In the genomic region with DNA sequence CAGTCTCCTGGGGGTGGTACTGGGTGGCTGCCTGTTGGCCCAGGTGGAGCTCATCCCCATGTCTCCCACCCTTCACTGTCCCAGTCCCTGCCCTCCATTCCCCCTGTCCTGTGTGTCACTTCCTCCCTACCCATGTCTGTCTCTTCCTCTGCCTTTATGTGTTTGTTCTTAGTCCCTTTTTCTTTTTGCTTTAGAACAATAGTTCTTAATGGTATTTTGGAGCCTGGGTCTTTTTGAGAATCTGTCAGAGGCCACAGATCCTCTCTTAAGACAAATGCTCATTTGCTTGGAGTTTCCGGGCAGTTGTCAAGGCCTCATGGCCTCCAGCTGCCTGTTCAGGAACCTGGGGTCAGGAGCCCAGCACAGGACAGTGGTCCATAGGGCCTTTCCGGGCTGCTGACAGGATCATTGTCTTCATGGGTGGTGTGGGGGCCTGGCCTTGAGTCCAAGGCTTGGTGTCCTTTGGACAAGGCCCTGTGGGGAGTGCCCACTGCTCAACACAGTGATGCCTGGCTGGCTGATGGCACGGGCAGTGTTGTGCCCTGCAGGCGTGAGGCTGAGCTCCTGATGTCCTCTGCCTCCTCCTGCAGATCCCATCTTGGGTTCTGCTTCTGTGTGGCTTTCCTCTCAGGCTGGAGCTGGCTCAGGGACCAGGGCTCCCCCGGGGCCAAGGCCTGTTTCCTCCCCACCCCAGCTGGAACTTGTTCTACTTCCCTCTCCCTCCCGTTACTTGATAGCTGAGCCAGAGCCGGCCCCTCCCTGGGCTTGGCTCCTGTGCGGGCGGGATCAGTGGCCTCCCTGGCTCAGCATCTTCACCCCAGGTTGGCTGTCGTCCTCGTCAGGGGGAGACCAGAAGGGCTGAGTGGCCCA, we compare ENCODE assay signal across 8 cellular contexts. TPM values are rescaled to one million over a fixed set of nuclear protein-coding genes. Genes with fewer than 3 reads are reported as not detected.
DNase-seq lines count a peak whose midpoint lies in the region; ATAC-seq and TF ChIP-seq lines count a peak whose summit lies in the region.

No MANE protein-coding gene starts in this region.

- ATAC-seq in Right ventricle myocardium inferior (peak; percentile 37), GM18870 (IDR thresholded peaks at IDR 0.05; ENCODE audit: unreplicated experiment) (no peak)

- peak; percentile 41 for DNase-seq in H7
- peak; percentile 91 for DNase-seq in Right ventricle myocardium inferior (ENCODE audit: missing footprints)
- no peak for DNase-seq in skeletal muscle cell (ENCODE audit: low read depth)
- no peak for DNase-seq in GM13976 (ENCODE audit: low spot score)
- DNase-seq in NCI-H128 (lab: John Stamatoyannopoulos, UW; ENCODE audit: unreplicated experiment), result no peak
- no peak for DNase-seq in stimulated activated CD4-positive, alpha-beta T cell treated with anti-CD3 and anti-CD28 coated beads, Interleukin-15, amount 100 ng/mL, for 24 hours

- intact Hi-C loops in Right ventricle myocardium inferior (cut with DNase I), result no loop called here

- in situ Hi-C loops in GM13976 (cut with MboI; ENCODE audit: low sequenced_read_pairs, unreplicated experiment), result no loop called here

- TF ChIP-seq CTCF in VCaP (conservative IDR thresholded peaks at IDR 0.05) (no peak), GM13976 (IDR thresholded peaks at IDR 0.05; ENCODE audit: borderline replicate concordance, control extremely low read depth, extremely low read depth, insufficient read depth, missing control alignments) (no peak)

- H3K4me3 ChIP-seq in H7 (ENCODE audit: insufficient read depth, low read depth, low read length), result no peak overlapping the region
- peak overlapping the region; percentile 11 for H3K4me3 ChIP-seq in skeletal muscle cell (ENCODE audit: low read depth, low read length)

- peaks cover 16% of the 10 kb centered on the region for H3K36me3 ChIP-seq in H7 (replicated peaks; ENCODE audit: control insufficient read depth, insufficient read depth, low read length)

- H3K27me3 ChIP-seq in H7 (ENCODE audit: control insufficient read depth, insufficient read depth, low read length), result no peaks in the 10 kb centered on the region

- H3K27ac ChIP-seq in VCaP, result peak overlapping the region; percentile 91

RNA-seq across cellular contexts. Expression of a gene that starts 3.5 kb away (rescaled TPM):
- 110 and 148 TPM in 2 replicates for total RNA-seq in H7 (2014; rRNA removed; shearing (Covaris generic))
- 68.0 TPM for total RNA-seq in Right ventricle myocardium inferior

RNA-seq across cellular contexts. Expression of a gene that starts 24.5 kb away (rescaled TPM):
- total RNA-seq in H7 (2014; rRNA removed; shearing (Covaris generic)), result 23.8 and 26.4 TPM in 2 replicates
- total RNA-seq in Right ventricle myocardium inferior, result 13.3 TPM

RNA-seq across cellular contexts. Expression of a gene that starts 27.2 kb away (rescaled TPM):
- not detected in 2 replicates for total RNA-seq in H7 (2014; rRNA removed; shearing (Covaris generic))
- total RNA-seq in Right ventricle myocardium inferior, result not detected

RNA-seq across cellular contexts. Expression of a gene that starts 47.7 kb away (rescaled TPM):
- not detected in 2 replicates for total RNA-seq in H7 (2014; rRNA removed; shearing (Covaris generic))
- total RNA-seq in Right ventricle myocardium inferior, result not detected

RNA-seq across cellular contexts. Expression of a gene that starts 51.5 kb away (rescaled TPM):
- 440 and 502 TPM in 2 replicates for total RNA-seq in H7 (2014; rRNA removed; shearing (Covaris generic))
- total RNA-seq in Right ventricle myocardium inferior, result 32.4 TPM

Comparison
In these comparisons a context has a peak if more than half of its experiments do, and no peak if none do; other contexts are left out.
1. DNase-seq: peak in H7 (single experiment) and Right ventricle myocardium inferior (single experiment); none in skeletal muscle cell (single experiment), GM13976 (single experiment), NCI-H128 (single experiment) and stimulated activated CD4-positive, alpha-beta T cell treated with anti-CD3 and anti-CD28 coated beads, Interleukin-15, amount 100 ng/mL, for 24 hours (single experiment).